In the genomic region with DNA sequence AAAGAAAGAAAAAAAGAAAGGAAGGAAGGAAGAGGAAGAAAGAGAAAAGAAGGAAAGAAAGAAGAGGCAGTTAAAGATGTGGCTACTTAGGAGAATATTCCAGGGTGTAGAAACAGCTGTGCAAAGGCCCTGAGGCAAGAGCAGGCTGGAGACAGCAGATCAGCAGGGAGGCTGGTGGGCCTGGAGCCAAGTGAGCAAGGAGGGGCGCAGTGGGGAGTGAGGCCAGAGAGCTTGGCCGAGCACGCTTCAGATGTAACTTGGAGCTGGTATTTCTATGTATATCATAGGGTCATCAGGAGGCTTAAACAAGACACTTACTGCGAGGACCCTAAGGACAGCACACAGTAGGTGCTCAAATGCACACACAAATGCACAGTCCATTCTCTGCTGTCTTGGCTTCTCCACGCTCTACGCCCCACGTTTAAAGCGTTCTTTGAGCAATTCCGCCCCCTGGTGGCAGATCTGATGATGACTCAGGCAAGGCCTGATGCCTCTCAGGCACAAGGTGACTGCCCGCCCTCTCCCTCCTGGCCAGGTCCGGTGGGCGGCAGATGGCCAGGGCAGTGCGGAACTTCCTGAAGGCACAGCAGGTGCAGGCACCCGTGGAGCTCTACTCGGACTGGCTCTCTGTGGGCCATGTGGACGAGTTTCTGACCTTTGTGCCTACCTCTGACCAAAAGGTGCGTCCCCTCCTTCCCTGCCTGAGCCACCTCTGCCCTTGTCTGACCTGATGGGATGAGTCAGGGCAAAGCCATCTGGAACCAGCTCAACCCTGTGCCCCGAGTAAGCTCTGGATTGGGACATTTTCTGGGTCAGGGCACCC, we compare ENCODE assay signal across 8 cellular contexts. TPM values are rescaled to one million over a fixed set of nuclear protein-coding genes. Genes with fewer than 3 reads are reported as not detected.
DNase-seq lines count a peak whose midpoint lies in the region; ATAC-seq, FAIRE-seq and TF ChIP-seq lines count a peak whose summit lies in the region.

No MANE protein-coding gene starts in this region.

- no peaks in the 10 kb centered on the region for H3K9me3 Mint-ChIP-seq in GM23338

- TF ChIP-seq CTCF in AG09319 (IDR thresholded peaks at IDR 0.05; ENCODE audit: low read depth, low read length) (peak; percentile 79), GM23338 (conservative IDR thresholded peaks at IDR 0.05; ENCODE audit: low read depth in 2 of 2) (peak; percentile 85 to 98), choroid plexus epithelial cell (conservative IDR thresholded peaks at IDR 0.05; ENCODE audit: low read depth, low read length) (peak; percentile 86), HepG2 (CRISPR knock-in tag; IDR thresholded peaks at IDR 0.05) (peak; percentile 97)

- no peaks in the 10 kb centered on the region for H4K20me1 ChIP-seq in GM23338 (replicated peaks; ENCODE audit: insufficient read depth)
- no peaks in the 10 kb centered on the region for H4K20me1 ChIP-seq in HepG2 (ENCODE audit: insufficient read depth, low read length)

- H3K27ac Mint-ChIP-seq in GM23338: no peak overlapping the region

- no peaks in the 10 kb centered on the region for H3K36me3 ChIP-seq in GM23338 (ENCODE audit: insufficient read depth)
- no peaks in the 10 kb centered on the region for H3K36me3 ChIP-seq in HepG2 (replicated peaks in 1 of 2; ENCODE audit: control insufficient read depth in 1 of 2, insufficient read depth in 2 of 2, low read length in 2 of 2)

- H3K79me2 ChIP-seq in GM23338 (replicated peaks; ENCODE audit: insufficient read depth): no peaks in the 10 kb centered on the region
- H3K79me2 ChIP-seq in HepG2 (ENCODE audit: insufficient read depth, low read length): no peaks in the 10 kb centered on the region

- H3K4me2 ChIP-seq in GM23338 (no peak overlapping the region), HepG2 (ENCODE audit: low read depth, low read length) (no peak overlapping the region)

- no peaks in the 10 kb centered on the region for H3K27me3 ChIP-seq in GM23338 (ENCODE audit: insufficient read depth)
- peaks cover 1 to 15% of the 10 kb centered on the region in 2 experiments; a peak in 2 of 5 replicates for H3K27me3 ChIP-seq in HepG2 (ENCODE audit: control insufficient read depth in 1 of 2, insufficient read depth in 2 of 2, low read length in 2 of 2)

- H3K4me3 ChIP-seq in GM23338: no peak overlapping the region
- no peak overlapping the region for H3K4me3 ChIP-seq in choroid plexus epithelial cell (ENCODE audit: low read depth, low read length)
- H3K4me3 ChIP-seq in HepG2 (replicated peaks in 1 of 3; ENCODE audit: insufficient read depth in 1 of 3, low read depth in 2 of 3, low read length in 3 of 3): no peak overlapping the region; a peak in 1 of 6 replicates

- DNase-seq in AG09319 (ENCODE audit: extremely low read depth, low read depth): peak; percentile 37
- DNase-seq in GM23338 (ENCODE audit: low spot score): peak; percentile 97
- DNase-seq in NCI-H460 (ENCODE audit: extremely low read depth, low read depth): peak; percentile 78
- peak; percentile 93 for DNase-seq in activated CD4-positive, alpha-beta T cell treated with anti-CD3 and anti-CD28 coated beads for 48 hours
- peak; percentile 89 for DNase-seq in choroid plexus epithelial cell (ENCODE audit: low read depth)
- DNase-seq in HepG2 (ENCODE audit: low spot score): peak; percentile 73
- DNase-seq in stimulated activated CD4-positive, alpha-beta T cell treated with anti-CD3 and anti-CD28 coated beads, TNF-alpha, amount 100 ng/mL, for 1 hour (ENCODE audit: low read depth in 3 of 3, low spot score in 1 of 3): peak; percentile 67 to 84 (median 68)

- H2AFZ ChIP-seq in GM23338 (0 out of 2 replicates have a peak overlapping the region, but pooled peaks have one; percentile 33), HepG2 (ENCODE audit: low read length) (no peak overlapping the region)

- CTCF ChIA-PET in HepG2 (lab: Yijun Ruan, JAX; ENCODE audit: low intra/inter-chr PET ratio, low total read pairs): interaction anchor here (3.1 kb wide), 1 partner anchor 111 kb away, joined by 38 read pairs; no protein-coding TSS in a partner anchor

- H3K4me1 Mint-ChIP-seq in GM23338: peaks cover 10% of the 10 kb centered on the region

- H3F3A ChIP-seq in GM23338 (replicated peaks; ENCODE audit: low read depth): no peaks in the 10 kb centered on the region

- no peak overlapping the region for H3K27ac ChIP-seq in GM23338 (ENCODE audit: low read depth)
- no peak overlapping the region for H3K27ac ChIP-seq in HepG2 (ENCODE audit: extremely low read length, insufficient read depth, low read length)

- 11% methylated on average over 11 of the region's 18 CpGs for WGBS in HepG2 (ENCODE audit: low lambda C conversion rate)

- peak; percentile 77 for TF ChIP-seq RAD21 in HepG2 (CRISPR knock-in tag; IDR thresholded peaks at IDR 0.05)

- H3K27me3 Mint-ChIP-seq in GM23338 (ENCODE audit: insufficient read depth, low read depth, poor library complexity): peaks cover 21% of the 10 kb centered on the region

- no peaks in the 10 kb centered on the region for H3K9me3 ChIP-seq in HepG2 (ENCODE audit: low read length)

- POLR2A ChIA-PET in HepG2 (lab: Yijun Ruan, JAX): no interaction called here

- peak; percentile 85 for FAIRE-seq in HepG2 (lab: Jason Lieb, UNC)

- TF ChIP-seq EP300 in HepG2 (IDR thresholded peaks at IDR 0.05; ENCODE audit: low read depth in 2 of 2, low read length in 2 of 2): no peak
- TF ChIP-seq EP300 in HepG2 (CRISPR knock-in tag; IDR thresholded peaks at IDR 0.05; ENCODE audit: borderline replicate concordance): no peak

- intact Hi-C loops in HepG2 (cut with micrococcal nuclease; ENCODE audit: unreplicated experiment): loop anchor here (1.0 kb wide), 1 partner anchor 112 kb away; no protein-coding TSS in a partner anchor

- no peaks in the 10 kb centered on the region for H3K36me3 Mint-ChIP-seq in GM23338 (ENCODE audit: low read depth)

- H3K9me2 ChIP-seq in GM23338 (ENCODE audit: insufficient read depth): no peaks in the 10 kb centered on the region

- H3K4me1 ChIP-seq in GM23338 (ENCODE audit: insufficient read depth): peaks cover 5% of the 10 kb centered on the region; the same call in 1 of the 2 replicates
- H3K4me1 ChIP-seq in HepG2 (ENCODE audit: insufficient read depth, low read length): peaks cover 7% of the 10 kb centered on the region; the same call in 1 of the 2 replicates

- no peak for TF ChIP-seq POLR2A in HepG2 (IDR thresholded peaks at IDR 0.05; ENCODE audit: insufficient read depth in 1 of 2, low read depth in 2 of 2, low read length in 2 of 2)

- no peak overlapping the region for H3K4me3 Mint-ChIP-seq in GM23338

- H3K9ac ChIP-seq in HepG2 (ENCODE audit: insufficient read depth, low read depth, low read length): no peak overlapping the region

- ATAC-seq in GM23338 (peak; percentile 89), HepG2 (peak; percentile 90), HG03139 (IDR thresholded peaks at IDR 0.05; ENCODE audit: unreplicated experiment) (no peak)

- no TSS peak for BruUV-seq in HepG2 (replicated peaks; lab: Mats Ljungman, UMichigan)

- in situ Hi-C loops in HepG2 (cut with HindIII; ENCODE audit: extremely low pct_ligation_motif_present, low pct_unique_long_range_greater_than_20kb): loop anchor here (5.0 to 25.0 kb wide), 2 partner anchors 110 to 275 kb away; no protein-coding TSS in a partner anchor

RNA-seq across cellular contexts. Expression of gene PADI3, which starts 11.9 kb away (rescaled TPM):
- 0.58 and 0.80 TPM in 2 replicates for total RNA-seq in GM23338 (2014; rRNA removed; shearing (Covaris generic))
- polyA plus RNA-seq in GM23338 (2016; fragmentation: Nextera tagmentation; extraction: Ambion mirVana) (0.21 and 0.37 TPM in 2 replicates), HepG2 (2011; rRNA removed) (not detected in 2 replicates)
- not detected in 2 replicates for total RNA-seq in NCI-H460 (2014; rRNA removed; shearing (Covaris generic))
- 0.31 TPM in 1 of 2 replicates, not detected in the other for polyA plus RNA-seq in NCI-H460 (2014; cell fraction: nucleus; rRNA removed)
- total RNA-seq in HepG2 (2016; rRNA removed; fragmentation: Illumina TruSeq; extraction: Trizol): not detected in 2 replicates
- not detected in 2 replicates for total RNA-seq in HepG2 (2016; cell fraction: cytosol; rRNA removed; fragmentation: Illumina TruSeq; extraction: Trizol; ENCODE audit: low read depth)
- not detected in 2 replicates for total RNA-seq in HepG2 (2016; cell fraction: insoluble cytoplasmic fraction; rRNA removed; fragmentation: Illumina TruSeq; extraction: Trizol)
- not detected in 2 replicates for total RNA-seq in HepG2 (2016; cell fraction: membrane; rRNA removed; fragmentation: Illumina TruSeq; extraction: Trizol)
- total RNA-seq in HepG2 (2016; cell fraction: nucleus; rRNA removed; fragmentation: Illumina TruSeq; extraction: Trizol): not detected in 2 replicates
- not detected in 2 replicates for polyA plus RNA-seq in HepG2 (2011; cell fraction: cytosol; rRNA removed)
- not detected in 2 replicates for polyA plus RNA-seq in HepG2 (2011; cell fraction: nucleus; rRNA removed)
- not detected in 2 replicates for polyA plus RNA-seq in HepG2 (2012)
- polyA plus RNA-seq in HepG2 (2016; cell fraction: cytosol; fragmentation: Illumina TruSeq; extraction: Trizol; ENCODE audit: low read depth): not detected in 2 replicates
- not detected in 2 replicates for polyA plus RNA-seq in HepG2 (2016; cell fraction: insoluble cytoplasmic fraction; fragmentation: Illumina TruSeq; extraction: Trizol; ENCODE audit: low read depth)
- not detected in 2 replicates for polyA plus RNA-seq in HepG2 (2016; cell fraction: membrane; fragmentation: Illumina TruSeq; extraction: Trizol; ENCODE audit: low read depth)
- polyA plus RNA-seq in HepG2 (2016; cell fraction: nucleus; fragmentation: Illumina TruSeq; extraction: Trizol; ENCODE audit: insufficient read depth, low read depth): not detected in 2 replicates
- 0.05 TPM in 1 of 2 replicates, not detected in the other for polyA minus RNA-seq in HepG2 (2011; rRNA and poly(A)+ RNA removed; ENCODE audit: low replicate concordance)
- polyA minus RNA-seq in HepG2 (2011; cell fraction: cytosol; rRNA and poly(A)+ RNA removed): not detected in 2 replicates
- polyA minus RNA-seq in HepG2 (2011; cell fraction: nucleus; rRNA and poly(A)+ RNA removed): not detected in 2 replicates

RNA-seq across cellular contexts. Expression of gene PADI1, which starts 32.1 kb away (rescaled TPM):
- total RNA-seq in GM23338 (2014; rRNA removed; shearing (Covaris generic)): 0.27 and 0.28 TPM in 2 replicates
- polyA plus RNA-seq in GM23338 (2016; fragmentation: Nextera tagmentation; extraction: Ambion mirVana) (0.26 TPM in 2 replicates), HepG2 (2011; rRNA removed) (not detected in 2 replicates)
- not detected in 2 replicates for total RNA-seq in NCI-H460 (2014; rRNA removed; shearing (Covaris generic))
- not detected in 2 replicates for polyA plus RNA-seq in NCI-H460 (2014; cell fraction: nucleus; rRNA removed)
- total RNA-seq in HepG2 (2016; rRNA removed; fragmentation: Illumina TruSeq; extraction: Trizol): not detected in 2 replicates
- not detected in 2 replicates for total RNA-seq in HepG2 (2016; cell fraction: cytosol; rRNA removed; fragmentation: Illumina TruSeq; extraction: Trizol; ENCODE audit: low read depth)
- not detected in 2 replicates for total RNA-seq in HepG2 (2016; cell fraction: insoluble cytoplasmic fraction; rRNA removed; fragmentation: Illumina TruSeq; extraction: Trizol)
- not detected in 2 replicates for total RNA-seq in HepG2 (2016; cell fraction: membrane; rRNA removed; fragmentation: Illumina TruSeq; extraction: Trizol)
- not detected in 2 replicates for total RNA-seq in HepG2 (2016; cell fraction: nucleus; rRNA removed; fragmentation: Illumina TruSeq; extraction: Trizol)
- polyA plus RNA-seq in HepG2 (2011; cell fraction: cytosol; rRNA removed): not detected in 2 replicates
- 0.05 TPM in 1 of 2 replicates, not detected in the other for polyA plus RNA-seq in HepG2 (2011; cell fraction: nucleus; rRNA removed)
- polyA plus RNA-seq in HepG2 (2012): not detected in 2 replicates
- not detected in 2 replicates for polyA plus RNA-seq in HepG2 (2016; cell fraction: cytosol; fragmentation: Illumina TruSeq; extraction: Trizol; ENCODE audit: low read depth)
- polyA plus RNA-seq in HepG2 (2016; cell fraction: insoluble cytoplasmic fraction; fragmentation: Illumina TruSeq; extraction: Trizol; ENCODE audit: low read depth): not detected in 2 replicates
- not detected in 2 replicates for polyA plus RNA-seq in HepG2 (2016; cell fraction: membrane; fragmentation: Illumina TruSeq; extraction: Trizol; ENCODE audit: low read depth)
- polyA plus RNA-seq in HepG2 (2016; cell fraction: nucleus; fragmentation: Illumina TruSeq; extraction: Trizol; ENCODE audit: insufficient read depth, low read depth): not detected in 2 replicates
- polyA minus RNA-seq in HepG2 (2011; rRNA and poly(A)+ RNA removed; ENCODE audit: low replicate concordance): 0.44 TPM in 1 of 2 replicates, not detected in the other
- polyA minus RNA-seq in HepG2 (2011; cell fraction: cytosol; rRNA and poly(A)+ RNA removed): not detected in 2 replicates
- not detected in 2 replicates for polyA minus RNA-seq in HepG2 (2011; cell fraction: nucleus; rRNA and poly(A)+ RNA removed)

Comparison
In these comparisons a context has a peak if more than half of its experiments do, and no peak if none do; other contexts are left out.
1. DNase-seq: peak in every context shown above with its lines; median percentile 97 in GM23338; 93 in activated CD4-positive, alpha-beta T cell treated with anti-CD3 and anti-CD28 coated beads for 48 hours; 89 in choroid plexus epithelial cell; 78 in NCI-H460; 73 in HepG2; 68 in stimulated activated CD4-positive, alpha-beta T cell treated with anti-CD3 and anti-CD28 coated beads, TNF-alpha, amount 100 ng/mL, for 1 hour; 37 in AG09319.